1 cellular context compared by ENCODE assay signal in genomic region chr5:132820162-132820754, GRCh38.
TF ChIP-seq lines count a peak whose summit lies in the region.

No MANE protein-coding gene starts in this region.

TF ChIP-seq in HepG2, 621 proteins besides CTCF, POLR2A, EP300 and RAD21 (continued from another document and continues in another):
- 0 out of 2 replicates have a peak, but pooled peaks have one; percentile 21 for TF ChIP-seq TFDP2 (CRISPR knock-in tag; IDR thresholded peaks at IDR 0.05)
- no peak for TF ChIP-seq TCF7 (IDR thresholded peaks at IDR 0.05; ENCODE audit: low read depth)
- no peak for TF ChIP-seq MLLT10 (CRISPR knock-in tag; IDR thresholded peaks at IDR 0.05)
- no peak for TF ChIP-seq LBX2 (CRISPR knock-in tag; IDR thresholded peaks at IDR 0.05; ENCODE audit: borderline replicate concordance)
- peak; percentile 75; the same call in 1 of the 2 replicates for TF ChIP-seq IKZF5 (CRISPR knock-in tag; IDR thresholded peaks at IDR 0.05)
- TF ChIP-seq HDAC1 (CRISPR knock-in tag; IDR thresholded peaks at IDR 0.05): peak; percentile 52
- TF ChIP-seq HOXD1 (CRISPR knock-in tag; IDR thresholded peaks at IDR 0.05): no peak
- no peak for TF ChIP-seq ZNF724P (CRISPR knock-in tag; IDR thresholded peaks at IDR 0.05; ENCODE audit: borderline replicate concordance)
- no peak; the same call in 1 of the 2 replicates for TF ChIP-seq ZNF281 (CRISPR knock-in tag; IDR thresholded peaks at IDR 0.05; ENCODE audit: borderline replicate concordance)
- no peak for TF ChIP-seq ZNF33A (CRISPR knock-in tag; IDR thresholded peaks at IDR 0.05; ENCODE audit: borderline replicate concordance)
- peak; percentile 55 for TF ChIP-seq HNF4A (CRISPR knock-in tag; IDR thresholded peaks at IDR 0.05)
- no peak for TF ChIP-seq NFKBIZ (CRISPR knock-in tag; IDR thresholded peaks at IDR 0.05)
- TF ChIP-seq KDM2A (CRISPR knock-in tag; IDR thresholded peaks at IDR 0.05; ENCODE audit: borderline replicate concordance, low read depth): peak; percentile 1
- TF ChIP-seq PHB2 (IDR thresholded peaks at IDR 0.05; ENCODE audit: partially characterized antibody): no peak
- no peak for TF ChIP-seq NR2C2 (CRISPR knock-in tag; IDR thresholded peaks at IDR 0.05; ENCODE audit: borderline replicate concordance)
- TF ChIP-seq ETV6 (CRISPR knock-in tag; conservative IDR thresholded peaks at IDR 0.05): no peak
- no peak for TF ChIP-seq NKX3-1 (CRISPR knock-in tag; IDR thresholded peaks at IDR 0.05)
- TF ChIP-seq GLMP (CRISPR knock-in tag; IDR thresholded peaks at IDR 0.05; ENCODE audit: borderline replicate concordance): no peak
- peak; percentile 46; the same call in 1 of the 2 replicates for TF ChIP-seq ZNF788 (CRISPR knock-in tag; IDR thresholded peaks at IDR 0.05; ENCODE audit: borderline replicate concordance)
- TF ChIP-seq ZNF512B (CRISPR knock-in tag; IDR thresholded peaks at IDR 0.05; ENCODE audit: borderline replicate concordance): 0 out of 2 replicates have a peak, but pooled peaks have one; percentile 55
- no peak; the same call in 1 of the 2 replicates for TF ChIP-seq PHF21A (CRISPR knock-in tag; IDR thresholded peaks at IDR 0.05)
- TF ChIP-seq ZNF180 (CRISPR knock-in tag; IDR thresholded peaks at IDR 0.05; ENCODE audit: borderline replicate concordance, low read depth): no peak
- TF ChIP-seq SMARCE1 (IDR thresholded peaks at IDR 0.05; ENCODE audit: borderline replicate concordance): no peak
- TF ChIP-seq ZNF124 (CRISPR knock-in tag; IDR thresholded peaks at IDR 0.05): peak; percentile 75; the same call in 1 of the 2 replicates
- TF ChIP-seq RNF2 (conservative IDR thresholded peaks at IDR 0.05; ENCODE audit: low read depth): no peak
- TF ChIP-seq SAP130 (CRISPR knock-in tag; IDR thresholded peaks at IDR 0.05; ENCODE audit: low read depth): peak; percentile 44
- no peak for TF ChIP-seq IKZF1 (IDR thresholded peaks at IDR 0.05)
- no peak for TF ChIP-seq ZIK1 (CRISPR knock-in tag; IDR thresholded peaks at IDR 0.05; ENCODE audit: borderline replicate concordance, low read depth)
- TF ChIP-seq POLR2AphosphoS5 (IDR thresholded peaks at IDR 0.05; ENCODE audit: low read depth, low read length): no peak
- TF ChIP-seq DZIP1 (CRISPR knock-in tag; IDR thresholded peaks at IDR 0.05): no peak
- TF ChIP-seq STAG1 (CRISPR knock-in tag; IDR thresholded peaks at IDR 0.05): peak; percentile 93
- no peak for TF ChIP-seq ATF5 (CRISPR knock-in tag; IDR thresholded peaks at IDR 0.05; ENCODE audit: low read depth)
- no peak for TF ChIP-seq RFXAP (CRISPR knock-in tag; IDR thresholded peaks at IDR 0.05; ENCODE audit: borderline replicate concordance)
- no peak for TF ChIP-seq ZNF607 (CRISPR knock-in tag; IDR thresholded peaks at IDR 0.05; ENCODE audit: borderline replicate concordance)
- no peak for TF ChIP-seq MXD4 (CRISPR knock-in tag; IDR thresholded peaks at IDR 0.05)
- peak; percentile 30; the same call in 1 of the 2 replicates for TF ChIP-seq ZNF501 (CRISPR knock-in tag; IDR thresholded peaks at IDR 0.05)
- no peak for TF ChIP-seq MBD4 (IDR thresholded peaks at IDR 0.05; ENCODE audit: borderline replicate concordance, low read length)
- TF ChIP-seq GATA4 (IDR thresholded peaks at IDR 0.05; ENCODE audit: borderline replicate concordance, low read depth): no peak
- peak; percentile 51; the same call in 1 of the 2 replicates for TF ChIP-seq REPIN1 (CRISPR knock-in tag; IDR thresholded peaks at IDR 0.05; ENCODE audit: borderline replicate concordance, low read depth)
- no peak for TF ChIP-seq ZNF329 (CRISPR knock-in tag; IDR thresholded peaks at IDR 0.05; ENCODE audit: low read depth)
- no peak for TF ChIP-seq ZBTB8A (CRISPR knock-in tag; IDR thresholded peaks at IDR 0.05; ENCODE audit: borderline replicate concordance, low read depth)
- no peak for TF ChIP-seq ZSCAN12 (CRISPR knock-in tag; IDR thresholded peaks at IDR 0.05)
- no peak for TF ChIP-seq ZNF703 (CRISPR knock-in tag; IDR thresholded peaks at IDR 0.05; ENCODE audit: borderline replicate concordance)
- TF ChIP-seq PREB (CRISPR knock-in tag; IDR thresholded peaks at IDR 0.05): no peak
- no peak for TF ChIP-seq TOE1 (CRISPR knock-in tag; IDR thresholded peaks at IDR 0.05)
- no peak; the same call in 1 of the 2 replicates for TF ChIP-seq THAP9 (CRISPR knock-in tag; IDR thresholded peaks at IDR 0.05; ENCODE audit: borderline replicate concordance)
- TF ChIP-seq U2AF1 (optimal IDR thresholded peaks at IDR 0.05; ENCODE audit: low read depth, low read length): no peak
- TF ChIP-seq SP5 (CRISPR knock-in tag; IDR thresholded peaks at IDR 0.05; ENCODE audit: borderline replicate concordance, low read depth): no peak; the same call in 1 of the 2 replicates
- peak; percentile 98 for TF ChIP-seq SMC3 (IDR thresholded peaks at IDR 0.05; ENCODE audit: low read length)
